Comparison of ENCODE assay signal across 1 cellular context in genomic region chr14:103522649-103523582, GRCh38.
TF ChIP-seq lines count a peak whose summit lies in the region.

CKB (minus strand) TSS chr14:103522830; CDS start chr14:103522493, 337 bp downstream.

TF ChIP-seq in K562, 482 proteins besides CTCF, POLR2A, EP300 and RAD21 (continued from another document):
- TF ChIP-seq FOXK2 (conservative IDR thresholded peaks at IDR 0.05 in 1 of 2, IDR thresholded peaks at IDR 0.05 in 1 of 2; ENCODE audit: low read depth in 2 of 2) (no peak), CAMTA2 (CRISPR knock-in tag; conservative IDR thresholded peaks at IDR 0.05) (no peak), KDM5B (IDR thresholded peaks at IDR 0.05; ENCODE audit: insufficient replicate concordance, low read depth, low read length) (peak; percentile 74), NR2F6 (CRISPR knock-in tag; IDR thresholded peaks at IDR 0.05) (no peak), ZNF212 (CRISPR knock-in tag; IDR thresholded peaks at IDR 0.05) (no peak), THAP7 (CRISPR knock-in tag; IDR thresholded peaks at IDR 0.05) (no peak), EZH2 (IDR thresholded peaks at IDR 0.05; ENCODE audit: borderline replicate concordance, low read depth, low read length) (no peak), SETDB1 (IDR thresholded peaks at IDR 0.05; ENCODE audit: low read length) (no peak), PML (IDR thresholded peaks at IDR 0.05; ENCODE audit: low read length) (no peak), MCM2 (IDR thresholded peaks at IDR 0.05; ENCODE audit: low read depth) (no peak)
